ENCODE assay signal across 8 cellular contexts in genomic region chr17:76497979-76498885, GRCh38. TPM values are rescaled to one million over a fixed set of nuclear protein-coding genes. Genes with fewer than 3 reads are reported as not detected.
DNase-seq lines count a peak whose midpoint lies in the region; ATAC-seq lines count a peak whose summit lies in the region.

No MANE protein-coding gene starts in this region.

- H2AFZ ChIP-seq in trophoblast cell (ENCODE audit: insufficient read depth, low read length, poor library complexity) = no peak overlapping the region

- no peak overlapping the region for H3K4me3 ChIP-seq in trophoblast cell (ENCODE audit: low read depth, low read length)

- H3K27me3 Mint-ChIP-seq in activated naive CD8-positive, alpha-beta T cell treated with anti-CD3 and anti-CD28 coated beads, Interleukin-2, amount 10 ng/mL, durations not matched to agents 7 days and 5 days = no peaks in the 10 kb centered on the region

- peaks cover 23 to 36% of the 10 kb centered on the region in 2 experiments for H3K4me1 ChIP-seq in trophoblast cell (ENCODE audit: control insufficient read depth in 1 of 2, insufficient read depth in 2 of 2, low read length in 2 of 2)

- H3K27ac Mint-ChIP-seq in activated naive CD8-positive, alpha-beta T cell treated with anti-CD3 and anti-CD28 coated beads, Interleukin-2, amount 10 ng/mL, durations not matched to agents 7 days and 5 days = peak overlapping the region; percentile 71

- no peak overlapping the region for H4K8ac ChIP-seq in trophoblast cell (ENCODE audit: low read depth, low read length)

- peak overlapping the region; percentile 2 for H3K27ac ChIP-seq in trophoblast cell (ENCODE audit: low read depth, low read length)

- H3K79me2 ChIP-seq in trophoblast cell (ENCODE audit: control insufficient read depth, insufficient read depth, low read length, poor library complexity) = no peaks in the 10 kb centered on the region

- DNase-seq in COLO829 (ENCODE audit: low spot score) (peak; percentile 39), LHCN-M2 (ENCODE audit: low read depth) (peak; percentile 85), Right ventricle myocardium inferior (ENCODE audit: missing footprints) (peak; percentile 91), trophoblast cell (peak; percentile 52 to 72), GM19240 (ENCODE audit: insufficient read length, low spot score) (no peak)
- DNase-seq in activated naive CD8-positive, alpha-beta T cell treated with anti-CD3 and anti-CD28 coated beads, Interleukin-2, amount 10 ng/mL, durations not matched to agents 7 days and 5 days = no peak

- H2AK5ac ChIP-seq in trophoblast cell (ENCODE audit: low read length) = no peak overlapping the region

- H2BK5ac ChIP-seq in trophoblast cell (ENCODE audit: low read depth, low read length, poor library complexity) = no peak overlapping the region

- H3K23ac ChIP-seq in trophoblast cell (ENCODE audit: low read length) = no peak overlapping the region

- intact Hi-C loops in Right ventricle myocardium inferior (cut with DNase I) = no loop called here

- no peak overlapping the region for H4K12ac ChIP-seq in trophoblast cell (ENCODE audit: low read depth, low read length)

- H3K14ac ChIP-seq in trophoblast cell (ENCODE audit: low read length) = no peak overlapping the region

- H3K4me3 Mint-ChIP-seq in activated naive CD8-positive, alpha-beta T cell treated with anti-CD3 and anti-CD28 coated beads, Interleukin-2, amount 10 ng/mL, durations not matched to agents 7 days and 5 days = peak overlapping the region; percentile 60

- no CpG with 5 or more reads among the region's 31 CpGs for WGBS in trophoblast cell (ENCODE audit: extremely low coverage, insufficient coverage, insufficient read length)

- H3K4me2 ChIP-seq in trophoblast cell (ENCODE audit: low read length) = no peak overlapping the region

- no peak for ATAC-seq in activated naive CD8-positive, alpha-beta T cell treated with anti-CD3 and anti-CD28 coated beads, Interleukin-2, amount 10 ng/mL, durations not matched to agents 7 days and 5 days (ENCODE audit: low read depth)
- peak; percentile 75 for ATAC-seq in Right ventricle myocardium inferior
- ATAC-seq in GM18498 (IDR thresholded peaks at IDR 0.05; ENCODE audit: unreplicated experiment) = no peak
- ATAC-seq in GM21447 (IDR thresholded peaks at IDR 0.05; ENCODE audit: unreplicated experiment) = no peak

- H3K79me1 ChIP-seq in trophoblast cell (ENCODE audit: low read length) = peaks cover 5% of the 10 kb centered on the region

- H2BK12ac ChIP-seq in trophoblast cell (ENCODE audit: low read length) = no peak overlapping the region

- H3K9me3 Mint-ChIP-seq in activated naive CD8-positive, alpha-beta T cell treated with anti-CD3 and anti-CD28 coated beads, Interleukin-2, amount 10 ng/mL, durations not matched to agents 7 days and 5 days = no peaks in the 10 kb centered on the region

- H3K9ac ChIP-seq in trophoblast cell (ENCODE audit: low read length) = no peak overlapping the region

- no peak overlapping the region for H4K91ac ChIP-seq in trophoblast cell (ENCODE audit: low read depth, low read length)

- POLR2A ChIA-PET in activated naive CD8-positive, alpha-beta T cell treated with anti-CD3 and anti-CD28 coated beads, Interleukin-2, amount 10 ng/mL, durations not matched to agents 7 days and 5 days (lab: Charles Lee) = interaction anchor here (0.7 to 2.3 kb wide), 4 partner anchors 7 to 147 kb away, joined by 3 to 11 read pairs (median 6); no protein-coding TSS in a partner anchor

- no peak overlapping the region for H3K18ac ChIP-seq in trophoblast cell (ENCODE audit: low read length)

- no peak overlapping the region for H3K4ac ChIP-seq in trophoblast cell (ENCODE audit: low read depth, low read length)

- H3K4me1 Mint-ChIP-seq in activated naive CD8-positive, alpha-beta T cell treated with anti-CD3 and anti-CD28 coated beads, Interleukin-2, amount 10 ng/mL, durations not matched to agents 7 days and 5 days = peaks cover 40% of the 10 kb centered on the region

- H3K36me3 Mint-ChIP-seq in activated naive CD8-positive, alpha-beta T cell treated with anti-CD3 and anti-CD28 coated beads, Interleukin-2, amount 10 ng/mL, durations not matched to agents 7 days and 5 days = no peaks in the 10 kb centered on the region

- H3K36me3 ChIP-seq in trophoblast cell (ENCODE audit: control insufficient read depth in 1 of 2, insufficient read depth in 2 of 2, low read length in 2 of 2) = no peaks in the 10 kb centered on the region

- H2BK120ac ChIP-seq in trophoblast cell (ENCODE audit: insufficient read depth, low read length, poor library complexity) = no peak overlapping the region

- peaks cover 4% of the 10 kb centered on the region for H3K9me3 ChIP-seq in trophoblast cell (ENCODE audit: insufficient read depth, low read depth, low read length)

- no peaks in the 10 kb centered on the region for H3K27me3 ChIP-seq in trophoblast cell (ENCODE audit: insufficient read depth, low read length)

RNA-seq across cellular contexts. Expression of gene RHBDF2, which starts 3.0 kb away (rescaled TPM):
- total RNA-seq in LHCN-M2 (2014; rRNA removed) = 12.2 and 17.6 TPM in 2 replicates
- polyA plus RNA-seq in LHCN-M2 (2012) = 6.4 TPM
- 10 to 100 TPM; 65.1 to 67.2 TPM for total RNA-seq in activated naive CD8-positive, alpha-beta T cell treated with anti-CD3 and anti-CD28 coated beads, Interleukin-2, amount 10 ng/mL, durations not matched to agents 7 days and 5 days
- 17.9 TPM for total RNA-seq in Right ventricle myocardium inferior
- polyA plus RNA-seq in trophoblast cell (2013) = 11.1 and 11.6 TPM in 2 replicates

RNA-seq across cellular contexts. Expression of gene AANAT, which starts 30.8 kb away (rescaled TPM):
- total RNA-seq in LHCN-M2 (2014; rRNA removed) (not detected in 2 replicates), Right ventricle myocardium inferior (not detected)
- 0.12 TPM for polyA plus RNA-seq in LHCN-M2 (2012)
- not detected for total RNA-seq in activated naive CD8-positive, alpha-beta T cell treated with anti-CD3 and anti-CD28 coated beads, Interleukin-2, amount 10 ng/mL, durations not matched to agents 7 days and 5 days
- 0.07 TPM in 1 of 2 replicates, not detected in the other for polyA plus RNA-seq in trophoblast cell (2013)

RNA-seq across cellular contexts. Expression of gene CYGB, which starts 39.3 kb away (rescaled TPM):
- 3.3 and 3.7 TPM in 2 replicates for total RNA-seq in LHCN-M2 (2014; rRNA removed)
- 1.2 TPM for polyA plus RNA-seq in LHCN-M2 (2012)
- under 1 TPM in 1 of 2 experiments, not detected in 1; 0.37 TPM for total RNA-seq in activated naive CD8-positive, alpha-beta T cell treated with anti-CD3 and anti-CD28 coated beads, Interleukin-2, amount 10 ng/mL, durations not matched to agents 7 days and 5 days
- 38.2 TPM for total RNA-seq in Right ventricle myocardium inferior
- 5.7 and 6.8 TPM in 2 replicates for polyA plus RNA-seq in trophoblast cell (2013)

RNA-seq across cellular contexts. Expression of gene PRCD, which starts 41.6 kb away (rescaled TPM):
- 0.06 and 0.86 TPM in 2 replicates for total RNA-seq in LHCN-M2 (2014; rRNA removed)
- 0.19 TPM for polyA plus RNA-seq in LHCN-M2 (2012)
- 1 to 10 TPM in 1 of 2 experiments, under 1 TPM in 1; 0.78 to 1.1 TPM for total RNA-seq in activated naive CD8-positive, alpha-beta T cell treated with anti-CD3 and anti-CD28 coated beads, Interleukin-2, amount 10 ng/mL, durations not matched to agents 7 days and 5 days
- total RNA-seq in Right ventricle myocardium inferior = 3.4 TPM
- polyA plus RNA-seq in trophoblast cell (2013) = 0.23 and 0.50 TPM in 2 replicates

RNA-seq across cellular contexts. Expression of gene UBE2O, which starts 45.3 kb away (rescaled TPM):
- total RNA-seq in LHCN-M2 (2014; rRNA removed) (12.7 and 15.7 TPM in 2 replicates), Right ventricle myocardium inferior (35.4 TPM)
- 11.7 TPM for polyA plus RNA-seq in LHCN-M2 (2012)
- 10 to 100 TPM; 31.3 to 31.4 TPM for total RNA-seq in activated naive CD8-positive, alpha-beta T cell treated with anti-CD3 and anti-CD28 coated beads, Interleukin-2, amount 10 ng/mL, durations not matched to agents 7 days and 5 days
- 13.1 and 13.4 TPM in 2 replicates for polyA plus RNA-seq in trophoblast cell (2013)

Comparison
In these comparisons a context has a peak if more than half of its experiments do, and no peak if none do; other contexts are left out.
1. DNase-seq: peak in COLO829 (single experiment), LHCN-M2 (single experiment), Right ventricle myocardium inferior (single experiment) and trophoblast cell (2 of 2); none in activated naive CD8-positive, alpha-beta T cell treated with anti-CD3 and anti-CD28 coated beads, Interleukin-2, amount 10 ng/mL, durations not matched to agents 7 days and 5 days (single experiment) and GM19240 (single experiment).